ENCODE assay signal across 33 cellular contexts in the genomic region with DNA sequence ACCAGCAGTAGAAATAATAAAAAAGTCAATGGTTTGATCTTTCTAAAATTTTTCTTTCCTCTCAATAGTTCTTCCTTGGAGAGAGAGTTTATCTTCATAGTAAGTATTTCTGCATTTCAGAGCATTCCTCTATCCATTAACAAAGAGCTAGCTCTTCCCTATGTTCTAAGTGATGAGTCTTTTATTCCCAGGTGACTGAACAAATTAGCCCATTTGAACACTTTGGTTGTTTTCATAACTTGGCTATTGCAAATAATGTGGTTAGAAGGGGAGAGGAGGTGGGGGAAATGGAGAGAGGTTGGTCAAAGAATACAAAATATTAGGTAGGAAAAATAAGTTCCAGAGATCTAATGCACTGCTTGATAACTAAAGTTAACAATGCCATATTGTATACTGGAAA.
DNase-seq lines count a peak whose midpoint lies in the region; ATAC-seq and TF ChIP-seq lines count a peak whose summit lies in the region.
"Had no signal": no experiment of that assay in that cellular context is flagged by ENCODE, and none has a peak within 500 bp of the region (broad histone marks: within the 10 kb centered on the region; RNA-seq: fewer than 3 reads in every experiment).

No MANE protein-coding gene starts in this region.

- no peak for DNase-seq in GM23338 (ENCODE audit: low spot score)
- no peak for DNase-seq in WTC11 (ENCODE audit: low spot score)
- DNase-seq in sciatic nerve (ENCODE audit: low spot score) = no peak
- DNase-seq in CD1c-positive myeloid dendritic cell (ENCODE audit: extremely low spot score) = no peak
- DNase-seq in uterus = no peak
- DNase-seq: 8988T; ACHN; AML-193; BE2C; C1 segment of cervical spinal cord; Caco-2; Calu3; CD4-positive, alpha-beta memory T cell; CD4-positive, alpha-beta T cell; CD4-positive, CD25-positive, alpha-beta regulatory T cell; CD8-positive, alpha-beta memory T cell; CD8-positive, alpha-beta T cell; COR-L47; DMS 273 treated with DMSO at 0.1 percent for 48 hours; DMS153; DMS53; DMS79; DMS79 treated with DMSO at 0.1 percent for 48 hours; DND-41; EL had no signal

- H3K4me1 ChIP-seq in GM23338 (ENCODE audit: insufficient read depth) = peaks cover 6% of the 10 kb centered on the region
- H3K4me1 ChIP-seq in uterus = no peaks in the 10 kb centered on the region
- H3K4me1 ChIP-seq: A549; BE2C; BLaER1; BLaER1 treated with 17β-estradiol and CSF1 and Interleukin-3, amounts not matched to agents 10 nM and 100 nM; Caco-2 had no signal

- H3K4me1 Mint-ChIP-seq in GM23338 (peaks cover 17% of the 10 kb centered on the region), WTC11 (peaks cover 21% of the 10 kb centered on the region)
- H3K4me1 Mint-ChIP-seq: B cell; CD14-positive monocyte; CD4-positive, alpha-beta memory T cell; CD4-positive, CD25-positive, alpha-beta regulatory T cell; CD8-positive, alpha-beta memory T cell had no signal

- no peak for TF ChIP-seq POLR2A in uterus (IDR thresholded peaks at IDR 0.05)

- TF ChIP-seq CTCF in GM23338 (conservative IDR thresholded peaks at IDR 0.05; ENCODE audit: low read depth in 2 of 2) (no peak), WTC11 (IDR thresholded peaks at IDR 0.05) (no peak), uterus (IDR thresholded peaks at IDR 0.05) (no peak)

- no peak overlapping the region for H2AFZ ChIP-seq in GM23338

- no peaks in the 10 kb centered on the region for H3K9me2 ChIP-seq in GM23338 (ENCODE audit: insufficient read depth)

- intact Hi-C loops in sciatic nerve (cut with DNase I) = no loop called here
- intact Hi-C loops in uterus (cut with DNase I; ENCODE audit: low total_unique reads) = no loop called here

- H3K9me3 Mint-ChIP-seq in GM23338 (no peaks in the 10 kb centered on the region), WTC11 (peaks cover 4% of the 10 kb centered on the region)
- H3K9me3 Mint-ChIP-seq: CD4-positive, alpha-beta memory T cell; CD8-positive, alpha-beta T cell had no signal

- H3K4me3 Mint-ChIP-seq in GM23338 = no peak overlapping the region
- no peak overlapping the region for H3K4me3 Mint-ChIP-seq in WTC11
- H3K4me3 Mint-ChIP-seq: B cell; CD14-positive monocyte; CD4-positive, alpha-beta memory T cell; CD4-positive, alpha-beta T cell; CD4-positive, CD25-positive, alpha-beta regulatory T cell; CD8-positive, alpha-beta memory T cell; CD8-positive, alpha-beta T cell had no signal

- no peak overlapping the region for H3K4me3 ChIP-seq in GM23338
- H3K4me3 ChIP-seq in uterus = no peak overlapping the region
- H3K4me3 ChIP-seq: A549; BLaER1; BLaER1 treated with 17β-estradiol and CSF1 and Interleukin-3, amounts not matched to agents 10 nM and 100 nM had no signal

- H3K27me3 Mint-ChIP-seq in GM23338 (ENCODE audit: insufficient read depth, low read depth, poor library complexity) = peaks cover 2% of the 10 kb centered on the region
- no peaks in the 10 kb centered on the region for H3K27me3 Mint-ChIP-seq in WTC11 (ENCODE audit: low read depth)
- H3K27me3 Mint-ChIP-seq: B cell; CD4-positive, alpha-beta memory T cell; CD4-positive, alpha-beta T cell; CD4-positive, CD25-positive, alpha-beta regulatory T cell; CD8-positive, alpha-beta memory T cell had no signal

- no peaks in the 10 kb centered on the region for H3K9me3 ChIP-seq in uterus
- H3K9me3 ChIP-seq: A549; BE2C; BLaER1; BLaER1 treated with 17β-estradiol and CSF1 and Interleukin-3, amounts not matched to agents 10 nM and 100 nM; Caco-2 had no signal

- H3K36me3 Mint-ChIP-seq in GM23338 (ENCODE audit: low read depth) (peaks cover 6% of the 10 kb centered on the region; the same call in 2 of the 3 replicates), WTC11 (peaks cover 4% of the 10 kb centered on the region)
- H3K36me3 Mint-ChIP-seq: CD14-positive monocyte; CD4-positive, alpha-beta memory T cell; CD4-positive, CD25-positive, alpha-beta regulatory T cell; CD8-positive, alpha-beta memory T cell; CD8-positive, alpha-beta T cell had no signal

- H3K27ac Mint-ChIP-seq in GM23338 (0 out of 2 replicates have a peak overlapping the region, but pooled peaks have one; percentile 42), WTC11 (0 out of 2 replicates have a peak overlapping the region, but pooled peaks have one; percentile 16)
- H3K27ac Mint-ChIP-seq: B cell; CD14-positive monocyte; CD4-positive, alpha-beta memory T cell; CD4-positive, alpha-beta T cell; CD4-positive, CD25-positive, alpha-beta regulatory T cell; CD8-positive, alpha-beta memory T cell; CD8-positive, alpha-beta T cell had no signal

- POLR2A ChIA-PET in WTC11 (lab: Charles Lee) = no interaction called here

- no peaks in the 10 kb centered on the region for H3K79me2 ChIP-seq in GM23338 (replicated peaks; ENCODE audit: insufficient read depth)

- CTCF ChIA-PET in WTC11 (lab: Charles Lee) = no interaction called here

- no peaks in the 10 kb centered on the region for H4K20me1 ChIP-seq in GM23338 (replicated peaks; ENCODE audit: insufficient read depth)
- H4K20me1 ChIP-seq: BLaER1; BLaER1 treated with 17β-estradiol and CSF1 and Interleukin-3, amounts not matched to agents 10 nM and 100 nM had no signal

- H3K4me2 ChIP-seq in GM23338 = no peak overlapping the region
- H3K4me2 ChIP-seq: A549; BLaER1; BLaER1 treated with 17β-estradiol and CSF1 and Interleukin-3, amounts not matched to agents 10 nM and 100 nM had no signal

- no peaks in the 10 kb centered on the region for H3F3A ChIP-seq in GM23338 (replicated peaks; ENCODE audit: low read depth)

- no peaks in the 10 kb centered on the region for H3K27me3 ChIP-seq in GM23338 (ENCODE audit: insufficient read depth)
- no peaks in the 10 kb centered on the region for H3K27me3 ChIP-seq in uterus
- H3K27me3 ChIP-seq: BE2C; BLaER1; BLaER1 treated with 17β-estradiol and CSF1 and Interleukin-3, amounts not matched to agents 10 nM and 100 nM had no signal

- no peak for ATAC-seq in GM23338
- no peak for ATAC-seq in WTC11
- ATAC-seq in sciatic nerve = peak; percentile 94
- no peak for ATAC-seq in GM21737 (IDR thresholded peaks at IDR 0.05; ENCODE audit: unreplicated experiment)
- ATAC-seq: A549; CD8-positive, alpha-beta T cell had no signal

- H3K27ac ChIP-seq in GM23338 (ENCODE audit: low read depth) (no peak overlapping the region), uterus (no peak overlapping the region)
- H3K27ac ChIP-seq: 22Rv1; A549; BLaER1; BLaER1 treated with 17β-estradiol and CSF1 and Interleukin-3, amounts not matched to agents 10 nM and 100 nM; C4-2B had no signal

- H3K36me3 ChIP-seq in GM23338 (ENCODE audit: insufficient read depth) (no peaks in the 10 kb centered on the region), uterus (no peaks in the 10 kb centered on the region)
- H3K36me3 ChIP-seq: BE2C; BLaER1; BLaER1 treated with 17β-estradiol and CSF1 and Interleukin-3, amounts not matched to agents 10 nM and 100 nM had no signal

TF ChIP-seq in GM23338, 12 proteins besides CTCF, POLR2A, EP300 and RAD21 (continues in another document):
- no peak for TF ChIP-seq ZNF331 (CRISPR knock-in tag; IDR thresholded peaks at IDR 0.05; ENCODE audit: low read depth)
- no peak for TF ChIP-seq JUNB (IDR thresholded peaks at IDR 0.05; ENCODE audit: unreplicated experiment)

TF ChIP-seq in WTC11, 78 proteins besides CTCF, POLR2A, EP300 and RAD21:
- TF ChIP-seq KAT7 (CRISPR knock-in tag; IDR thresholded peaks at IDR 0.05; ENCODE audit: borderline replicate concordance) = no peak
- TF ChIP-seq NFE2L1 (CRISPR knock-in tag; IDR thresholded peaks at IDR 0.05) = no peak
- TF ChIP-seq, protein P1, sequence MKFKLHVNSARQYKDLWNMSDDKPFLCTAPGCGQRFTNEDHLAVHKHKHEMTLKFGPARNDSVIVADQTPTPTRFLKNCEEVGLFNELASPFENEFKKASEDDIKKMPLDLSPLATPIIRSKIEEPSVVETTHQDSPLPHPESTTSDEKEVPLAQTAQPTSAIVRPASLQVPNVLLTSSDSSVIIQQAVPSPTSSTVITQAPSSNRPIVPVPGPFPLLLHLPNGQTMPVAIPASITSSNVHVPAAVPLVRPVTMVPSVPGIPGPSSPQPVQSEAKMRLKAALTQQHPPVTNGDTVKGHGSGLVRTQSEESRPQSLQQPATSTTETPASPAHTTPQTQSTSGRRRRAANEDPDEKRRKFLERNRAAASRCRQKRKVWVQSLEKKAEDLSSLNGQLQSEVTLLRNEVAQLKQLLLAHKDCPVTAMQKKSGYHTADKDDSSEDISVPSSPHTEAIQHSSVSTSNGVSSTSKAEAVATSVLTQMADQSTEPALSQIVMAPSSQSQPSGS (CRISPR knock-in tag; IDR thresholded peaks at IDR 0.05; ENCODE audit: borderline replicate concordance, low read depth) = no peak
- no peak for TF ChIP-seq RORB (CRISPR knock-in tag; IDR thresholded peaks at IDR 0.05)
- no peak for TF ChIP-seq ZNF121 (CRISPR knock-in tag; IDR thresholded peaks at IDR 0.05)
